Comparison of ENCODE assay signal across 10 cellular contexts in genomic region chr13:73943137-73943964, GRCh38.
A peak's percentile ranks its signal among the peaks of the same experiment; 100 is the strongest.
DNase-seq lines count a peak whose midpoint lies in the region; ATAC-seq lines count a peak whose summit lies in the region.
"Had no signal": no experiment of that assay in that cellular context is flagged by ENCODE, and none has a peak within 500 bp of the region (broad histone marks: within the 10 kb centered on the region; RNA-seq: fewer than 3 reads in every experiment).

No MANE protein-coding gene starts in this region.

- no peak overlapping the region for H3K4me3 ChIP-seq in mesendoderm (ENCODE audit: low read length)
- H3K4me3 ChIP-seq: tibial artery had no signal

- no CpG with 5 or more reads among the region's 4 CpGs for WGBS in mesendoderm (ENCODE audit: extremely low coverage, insufficient coverage, low lambda C conversion rate)

- no peak overlapping the region for H2AK5ac ChIP-seq in mesendoderm (ENCODE audit: low read length)

- no peaks in the 10 kb centered on the region for H3K79me1 ChIP-seq in mesendoderm (ENCODE audit: low read length)

- H3K23ac ChIP-seq in mesendoderm (ENCODE audit: low read length): no peak overlapping the region

- H2BK15ac ChIP-seq in mesendoderm (replicated peaks; ENCODE audit: low read depth): no peak overlapping the region

- no peaks in the 10 kb centered on the region for H3K36me3 ChIP-seq in mesendoderm (ENCODE audit: control insufficient read depth, insufficient read depth, low read length)
- H3K36me3 ChIP-seq: tibial artery had no signal

- no peak overlapping the region for H3K9ac ChIP-seq in mesendoderm (ENCODE audit: low read length)

- no peak overlapping the region for H3K4me2 ChIP-seq in mesendoderm (ENCODE audit: low read length)

- no peaks in the 10 kb centered on the region for H3K27me3 ChIP-seq in mesendoderm (ENCODE audit: insufficient read depth, low read length, poor library complexity)
- H3K27me3 ChIP-seq: tibial artery had no signal

- H2BK5ac ChIP-seq in mesendoderm (ENCODE audit: low read length): no peak overlapping the region

- no peak overlapping the region for H3K27ac ChIP-seq in mesendoderm (ENCODE audit: low read depth, low read length)
- H3K27ac ChIP-seq: 22Rv1, tibial artery had no signal

- H3K79me2 ChIP-seq in mesendoderm (ENCODE audit: control insufficient read depth, insufficient read depth, low read length): no peaks in the 10 kb centered on the region

- DNase-seq in NCI-H1417 (lab: John Stamatoyannopoulos, UW): peak in 2 of 3 experiments; percentile 41 to 79
- DNase-seq in NCI-H1417 treated with DMSO at 0.1 percent for 48 hours (lab: John Stamatoyannopoulos, UW): no peak
- DNase-seq in mesendoderm: no peak
- no peak for DNase-seq in SHP77 treated with DMSO at 0.1 percent for 48 hours (lab: John Stamatoyannopoulos, UW)
- no peak for DNase-seq in NCI-H1105 treated with DMSO at 0.1 percent for 48 hours (lab: John Stamatoyannopoulos, UW)
- DNase-seq: tibial artery had no signal

- ATAC-seq in GM21381 (IDR thresholded peaks at IDR 0.05; ENCODE audit: unreplicated experiment) (peak; percentile 86), HG03520 (IDR thresholded peaks at IDR 0.05; ENCODE audit: unreplicated experiment) (peak; percentile 99), esophagus mucosa (no peak)

- peaks cover 4% of the 10 kb centered on the region for H3K4me1 ChIP-seq in mesendoderm (ENCODE audit: control insufficient read depth, low read depth, low read length)

- no peak overlapping the region for H4K5ac ChIP-seq in mesendoderm (ENCODE audit: low read length)

- no peak overlapping the region for H4K8ac ChIP-seq in mesendoderm (ENCODE audit: low read depth, low read length)

- H3K4ac ChIP-seq in mesendoderm (ENCODE audit: low read depth, low read length): no peak overlapping the region

- H3K56ac ChIP-seq in mesendoderm (ENCODE audit: low read length): no peak overlapping the region

- peak overlapping the region; percentile 12 for H2BK120ac ChIP-seq in mesendoderm (ENCODE audit: low read depth, low read length)

- no peak overlapping the region for H3K18ac ChIP-seq in mesendoderm (ENCODE audit: low read length)

Comparison
In these comparisons a context has a peak if more than half of its experiments do, and no peak if none do; other contexts are left out.
1. DNase-seq: peak in NCI-H1417 (2 of 3); none in NCI-H1417 treated with DMSO at 0.1 percent for 48 hours (single experiment), mesendoderm (single experiment), SHP77 treated with DMSO at 0.1 percent for 48 hours (single experiment) and NCI-H1105 treated with DMSO at 0.1 percent for 48 hours (single experiment).